Comparison of ENCODE assay signal across 3 cellular contexts in genomic region chr4:38065900-38066299, GRCh38.
TF ChIP-seq lines count a peak whose summit lies in the region.

No MANE protein-coding gene starts in this region.

TF ChIP-seq in HEK293, 187 proteins besides CTCF, POLR2A, EP300 and RAD21 (continued from another document):
- no peak for TF ChIP-seq ZNF561 (tag by site-specific recombination; IDR thresholded peaks at IDR 0.05; ENCODE audit: borderline replicate concordance)
- peak; percentile 33; the same call in 1 of the 2 replicates for TF ChIP-seq OSR2 (tag by site-specific recombination; IDR thresholded peaks at IDR 0.05)
- no peak for TF ChIP-seq ZNF112 (tag by site-specific recombination; IDR thresholded peaks at IDR 0.05)
- TF ChIP-seq TCF7L2 (IDR thresholded peaks at IDR 0.05; ENCODE audit: borderline replicate concordance, low read depth, low read length) = no peak
- no peak for TF ChIP-seq ZFP3 (tag by site-specific recombination; IDR thresholded peaks at IDR 0.05; ENCODE audit: low read depth)
- peak; percentile 53 for TF ChIP-seq FEZF1 (tag by site-specific recombination; IDR thresholded peaks at IDR 0.05)
- no peak for TF ChIP-seq ZNF366 (tag by site-specific recombination; conservative IDR thresholded peaks at IDR 0.05)
- peak; percentile 31; the same call in 1 of the 2 replicates for TF ChIP-seq PRDM6 (tag by site-specific recombination; IDR thresholded peaks at IDR 0.05)

TF ChIP-seq in HEK293T, 16 proteins besides CTCF, POLR2A, EP300 and RAD21 (continued from another document):
- TF ChIP-seq PKNOX1 (IDR thresholded peaks at IDR 0.05) (0 out of 2 replicates have a peak, but pooled peaks have one; percentile 17), FOXM1 (IDR thresholded peaks at IDR 0.05; ENCODE audit: borderline replicate concordance) (no peak), ZNF384 (IDR thresholded peaks at IDR 0.05) (no peak), TARDBP (IDR thresholded peaks at IDR 0.05) (no peak)

TF ChIP-seq in K562, 482 proteins besides CTCF, POLR2A, EP300 and RAD21:
- TF ChIP-seq PBX2 (CRISPR knock-in tag; IDR thresholded peaks at IDR 0.05; ENCODE audit: low read depth) (no peak), PBX2 (tag; conservative IDR thresholded peaks at IDR 0.05; ENCODE audit: low read depth) (peak; percentile 60), WHSC1 (IDR thresholded peaks at IDR 0.05; ENCODE audit: low read length) (no peak), ZNF644 (tag; IDR thresholded peaks at IDR 0.05; ENCODE audit: low read depth) (no peak), ADNP (tag; IDR thresholded peaks at IDR 0.05) (no peak), MEIS2 (IDR thresholded peaks at IDR 0.05; ENCODE audit: partially characterized antibody) (peak; percentile 16), ZKSCAN3 (CRISPR knock-in tag; IDR thresholded peaks at IDR 0.05) (no peak), ZNF174 (CRISPR knock-in tag; IDR thresholded peaks at IDR 0.05) (no peak), EGR1 (conservative IDR thresholded peaks at IDR 0.05) (0 out of 2 replicates have a peak, but pooled peaks have one; percentile 11)
